In genomic region chrX:154458116-154458953, GRCh38 we compare ENCODE assay signal across 8 cellular contexts. TPM values are rescaled to one million over a fixed set of nuclear protein-coding genes. Genes with fewer than 3 reads are reported as not detected.
DNase-seq lines count a peak whose midpoint lies in the region; ATAC-seq and TF ChIP-seq lines count a peak whose summit lies in the region.

Gene PLXNA3, plus strand, starts transcription at chrX:154458281. Its CDS starts 1,903 bp downstream, at chrX:154460184.

- peak; percentile 47 for TF ChIP-seq POLR2A in GM19193 (IDR thresholded peaks at IDR 0.05; ENCODE audit: extremely low read depth, insufficient read depth, insufficient read length)

- peaks cover 15% of the 10 kb centered on the region for H3K27me3 Mint-ChIP-seq in WTC11 (ENCODE audit: low read depth)

- no peaks in the 10 kb centered on the region for H3K9me3 Mint-ChIP-seq in WTC11

- ATAC-seq in HG03565 (IDR thresholded peaks at IDR 0.05; ENCODE audit: unreplicated experiment) (peak; percentile 55), WTC11 (peak; percentile 61), left lobe of liver (peak; percentile 82), GM21526 (IDR thresholded peaks at IDR 0.05; ENCODE audit: low FRiP score, unreplicated experiment) (no peak)

- peak within 1 kb of the TSS; percentile 86 for H3K4me3 ChIP-seq in AG09309 (ENCODE audit: control insufficient read depth, low read depth, low read length)

- H3K4me3 Mint-ChIP-seq in WTC11, result peak within 1 kb of the TSS; percentile 84

- 0 out of 2 replicates have a peak, but pooled peaks cover under 1% of the 10 kb centered on the region for H3K36me3 Mint-ChIP-seq in WTC11

- POLR2A ChIA-PET in WTC11 (lab: Charles Lee), result interaction anchor here (0.6 to 0.8 kb wide), 2 partner anchors 87 to 89 kb away, joined by 3 read pairs; no protein-coding TSS in a partner anchor

- H3K4me1 Mint-ChIP-seq in WTC11, result no peaks in the 10 kb centered on the region

- CTCF ChIA-PET in WTC11 (lab: Charles Lee), result interaction anchor here (0.7 to 3.0 kb wide), 4 partner anchors 32 to 85 kb away, joined by 3 to 11 read pairs (median 3); partner anchors contain the start of gene SLC10A3

- TF ChIP-seq CTCF in AG09309 (IDR thresholded peaks at IDR 0.05; ENCODE audit: control insufficient read depth, insufficient read depth, low read depth, low read length, missing control alignments), result no peak
- TF ChIP-seq CTCF in WTC11 (IDR thresholded peaks at IDR 0.05), result no peak

- peak within 1 kb of the TSS; percentile 81; the same call in 1 of the 2 replicates for H3K27ac Mint-ChIP-seq in WTC11

- DNase-seq in AG09309 (ENCODE audit: low read depth), result no peak
- peak; percentile 47 for DNase-seq in WTC11 (ENCODE audit: low spot score)
- DNase-seq in cerebellum (ENCODE audit: low spot score), result peak; percentile 63
- no peak for DNase-seq in left lobe of liver (ENCODE audit: low spot score)
- peak; percentile 67 for DNase-seq in stimulated activated CD4-positive, alpha-beta T cell treated with anti-CD3 and anti-CD28 coated beads, Interleukin-4, amount 100 ng/mL, for 1 hour

TF ChIP-seq in WTC11, 78 proteins besides CTCF, POLR2A, EP300 and RAD21:
- TF ChIP-seq ZNF138 (CRISPR knock-in tag; conservative IDR thresholded peaks at IDR 0.05), result no peak
- TF ChIP-seq GTF2I (CRISPR knock-in tag; conservative IDR thresholded peaks at IDR 0.05), result no peak
- TF ChIP-seq HMGXB4 (CRISPR knock-in tag; IDR thresholded peaks at IDR 0.05), result no peak
- TF ChIP-seq NFATC4 (CRISPR knock-in tag; IDR thresholded peaks at IDR 0.05), result no peak
- no peak for TF ChIP-seq EMX1 (CRISPR knock-in tag; IDR thresholded peaks at IDR 0.05)
- TF ChIP-seq CBFB (CRISPR knock-in tag; IDR thresholded peaks at IDR 0.05; ENCODE audit: low read depth), result no peak
- no peak for TF ChIP-seq STAT6 (CRISPR knock-in tag; conservative IDR thresholded peaks at IDR 0.05; ENCODE audit: low read depth)
- TF ChIP-seq TEAD4 (CRISPR knock-in tag; IDR thresholded peaks at IDR 0.05), result no peak
- no peak for TF ChIP-seq ETV6 (CRISPR knock-in tag; IDR thresholded peaks at IDR 0.05)
- TF ChIP-seq SP1 (CRISPR knock-in tag; conservative IDR thresholded peaks at IDR 0.05), result no peak; the same call in 1 of the 2 replicates
- TF ChIP-seq ZNF121 (CRISPR knock-in tag; IDR thresholded peaks at IDR 0.05), result no peak
- TF ChIP-seq NFE2L1 (CRISPR knock-in tag; IDR thresholded peaks at IDR 0.05), result no peak
TF ChIP-seq in WTC11: peak in this region for 0.

RNA-seq across cellular contexts. Expression of gene PLXNA3, which starts in this region (rescaled TPM):
- total RNA-seq in WTC11 (2021) (26.6 to 33.1 TPM (median 31.4 TPM) in 3 replicates), cerebellum (28.2 TPM), left lobe of liver (4.5 TPM)

Comparison
In these comparisons a context has a peak if more than half of its experiments do, and no peak if none do; other contexts are left out.
1. DNase-seq: peak in WTC11 (single experiment), cerebellum (single experiment) and stimulated activated CD4-positive, alpha-beta T cell treated with anti-CD3 and anti-CD28 coated beads, Interleukin-4, amount 100 ng/mL, for 1 hour (single experiment); none in AG09309 (single experiment) and left lobe of liver (single experiment).